Comparison of ENCODE assay signal across 8 cellular contexts in the genomic region with DNA sequence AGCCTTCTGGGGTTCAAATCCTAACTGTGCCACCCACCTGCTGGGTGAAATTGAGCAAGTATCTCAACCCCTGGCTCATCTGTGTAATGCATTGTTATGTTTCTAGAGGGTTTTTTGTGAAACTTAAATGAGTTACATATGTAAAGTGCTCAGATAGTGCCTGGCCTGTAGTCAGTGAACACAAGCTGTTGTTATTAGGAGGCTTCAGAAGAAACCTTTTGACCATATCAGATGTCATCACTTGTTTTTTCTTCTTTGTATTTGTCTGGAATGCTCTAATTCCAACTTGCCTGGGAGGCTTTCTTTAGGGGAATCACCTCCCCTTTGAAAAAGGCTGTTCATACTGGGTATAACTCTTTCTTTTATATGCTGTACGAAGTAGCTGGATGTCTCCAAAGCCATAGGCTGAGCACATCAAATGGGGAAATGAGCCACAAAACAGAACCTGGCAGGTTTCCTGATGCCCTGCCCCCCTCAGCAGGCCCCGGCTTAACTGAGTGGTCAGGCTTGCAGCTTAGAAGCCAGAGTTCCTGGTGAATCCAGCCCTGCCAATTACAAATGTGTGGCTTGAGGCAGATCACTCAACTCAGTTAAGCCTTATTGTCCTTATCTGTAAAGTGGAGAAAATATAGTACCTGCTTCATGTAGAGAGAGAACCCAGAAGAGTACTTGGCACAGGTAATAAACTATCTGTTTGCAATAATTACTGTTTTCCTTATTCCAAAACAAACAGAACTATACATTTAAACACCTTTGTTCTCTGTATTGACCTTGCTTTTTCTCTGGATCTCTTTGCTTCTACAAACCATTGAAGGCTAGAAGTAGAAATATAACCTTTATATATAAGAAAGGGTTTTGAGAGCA.
A peak's percentile ranks its signal among the peaks of the same experiment; 100 is the strongest.
DNase-seq lines count a peak whose midpoint lies in the region; ATAC-seq and TF ChIP-seq lines count a peak whose summit lies in the region.

No MANE protein-coding gene starts in this region.

- H3K9ac ChIP-seq in OCI-LY3 (ENCODE audit: low read length) = peak overlapping the region; percentile 53; the same call in 1 of the 2 replicates
- H3K9ac ChIP-seq in endodermal cell (ENCODE audit: extremely low read depth, low read length, poor library complexity, severe bottlenecking) = no peak overlapping the region

- H3K4me1 Mint-ChIP-seq in CD14-positive monocyte = peaks cover 97% of the 10 kb centered on the region
- peaks cover 64% of the 10 kb centered on the region for H3K4me1 Mint-ChIP-seq in endodermal cell
- H3K4me1 Mint-ChIP-seq in natural killer cell = peaks cover 89 to 95% of the 10 kb centered on the region in 2 donors

- H3K9me3 ChIP-seq in OCI-LY3 (ENCODE audit: insufficient read depth, low read length) (no peaks in the 10 kb centered on the region), endodermal cell (ENCODE audit: control insufficient read depth, low read length) (no peaks in the 10 kb centered on the region)

- H3K27me3 ChIP-seq in OCI-LY3 (ENCODE audit: low read depth, low read length) (no peaks in the 10 kb centered on the region), endodermal cell (ENCODE audit: control insufficient read depth, insufficient read depth, low read length, poor library complexity, severe bottlenecking) (no peaks in the 10 kb centered on the region)

- TF ChIP-seq CTCF in CD14-positive monocyte (IDR thresholded peaks at IDR 0.05) (no peak), OCI-LY3 (IDR thresholded peaks at IDR 0.05; ENCODE audit: low read depth, low read length) (no peak), endodermal cell (conservative IDR thresholded peaks at IDR 0.05) (no peak), natural killer cell (IDR thresholded peaks at IDR 0.05) (no peak)

- peak overlapping the region; percentile 45; the same call in 1 of the 2 replicates for H3K4me3 ChIP-seq in OCI-LY3 (ENCODE audit: low read length)
- no peak overlapping the region for H3K4me3 ChIP-seq in endodermal cell (ENCODE audit: low read length)

- H3K4me2 ChIP-seq in OCI-LY3 (ENCODE audit: low read length) = peak overlapping the region; percentile 68

- WGBS in endodermal cell (ENCODE audit: insufficient coverage in 1 of 2, insufficient read length in 1 of 2), 2 experiments = 53 to 83% methylated on average over 1 to 2 of the region's 2 CpGs

- H3K4me3 Mint-ChIP-seq in CD14-positive monocyte (no peak overlapping the region), endodermal cell (no peak overlapping the region), natural killer cell (peak overlapping the region; percentile 47)

- H3K9me3 Mint-ChIP-seq in CD14-positive monocyte (peaks cover 0 to 2% (median 0%) of the 10 kb centered on the region in 7 donors), endodermal cell (no peaks in the 10 kb centered on the region), natural killer cell (no peaks in the 10 kb centered on the region)

- peaks cover 20% of the 10 kb centered on the region for H4K20me1 ChIP-seq in OCI-LY3 (ENCODE audit: insufficient read depth, low read length)

- no peak overlapping the region for H2AFZ ChIP-seq in OCI-LY3 (ENCODE audit: low read depth, low read length)

- intact Hi-C loops in CD14-positive monocyte (cut with micrococcal nuclease) = no loop called here
- intact Hi-C loops in natural killer cell (cut with micrococcal nuclease) = no loop called here

- peaks cover 52% of the 10 kb centered on the region for H3K4me1 ChIP-seq in OCI-LY3 (ENCODE audit: low read length)
- H3K4me1 ChIP-seq in endodermal cell (ENCODE audit: control insufficient read depth, insufficient read depth, low read length) = peaks cover 18% of the 10 kb centered on the region

- H3K36me3 ChIP-seq in OCI-LY3 (replicated peaks; ENCODE audit: low read depth, low read length) (no peaks in the 10 kb centered on the region), endodermal cell (ENCODE audit: control insufficient read depth, insufficient read depth, low read length) (no peaks in the 10 kb centered on the region)

- DNase-seq in CD14-positive monocyte (ENCODE audit: low spot score) (no peak), endodermal cell (peak; percentile 80), natural killer cell (no peak), SIG-M5 treated with dmso at 0.1 percent for 504 hours (lab: John Stamatoyannopoulos, UW; ENCODE audit: unreplicated experiment) (no peak), globus pallidus (ENCODE audit: low spot score) (no peak)
- DNase-seq in stimulated activated CD8-positive, alpha-beta memory T cell treated with anti-CD3 and anti-CD28 coated beads, Interleukin-4, amount 100 ng/mL, for 48 hours = no peak

- H3K36me3 Mint-ChIP-seq in CD14-positive monocyte = peaks cover 17 to 19% of the 10 kb centered on the region in 2 donors
- H3K36me3 Mint-ChIP-seq in endodermal cell (ENCODE audit: low read depth) = no peaks in the 10 kb centered on the region
- H3K36me3 Mint-ChIP-seq in natural killer cell = no peaks in the 10 kb centered on the region

- peak overlapping the region; percentile 7 to 94 (median 74) for H3K27ac Mint-ChIP-seq in CD14-positive monocyte
- H3K27ac Mint-ChIP-seq in endodermal cell = peak overlapping the region; percentile 36
- H3K27ac Mint-ChIP-seq in natural killer cell = peak overlapping the region; percentile 80 to 81

- ATAC-seq in HG02798 (IDR thresholded peaks at IDR 0.05; ENCODE audit: poor library complexity, unreplicated experiment) (peak; percentile 42), natural killer cell (no peak)

- peak overlapping the region; percentile 82; the same call in 1 of the 2 replicates for H3K27ac ChIP-seq in OCI-LY3 (ENCODE audit: low read length)
- no peak overlapping the region for H3K27ac ChIP-seq in endodermal cell (ENCODE audit: low read depth, low read length)

- H3K79me2 ChIP-seq in OCI-LY3 (ENCODE audit: low read length) = peaks cover 60% of the 10 kb centered on the region

- peaks cover 0 to 1% (median 0%) of the 10 kb centered on the region in 3 donors for H3K27me3 Mint-ChIP-seq in CD14-positive monocyte (ENCODE audit: low read depth in 3 of 3)
- H3K27me3 Mint-ChIP-seq in endodermal cell (ENCODE audit: insufficient read depth) = no peaks in the 10 kb centered on the region
- H3K27me3 Mint-ChIP-seq in natural killer cell (ENCODE audit: low read depth in 2 of 2) = no peaks in the 10 kb centered on the region
